ENCODE assay signal across 8 cellular contexts in genomic region chr18:10032331-10032979, GRCh38.
DNase-seq lines count a peak whose midpoint lies in the region; ATAC-seq and TF ChIP-seq lines count a peak whose summit lies in the region.

No MANE protein-coding gene starts in this region.

- H3K36me3 ChIP-seq in H7 (replicated peaks; ENCODE audit: control insufficient read depth, insufficient read depth, low read length), result no peaks in the 10 kb centered on the region
- no peaks in the 10 kb centered on the region for H3K36me3 ChIP-seq in ascending aorta

- no peak for ATAC-seq in GM21515 (IDR thresholded peaks at IDR 0.05; ENCODE audit: unreplicated experiment)

- H3K27me3 ChIP-seq in H7 (ENCODE audit: control insufficient read depth, insufficient read depth, low read length) (no peaks in the 10 kb centered on the region), ascending aorta (no peaks in the 10 kb centered on the region)

- peak overlapping the region; percentile 32; the same call in 1 of the 2 replicates for H3K4me3 ChIP-seq in H7 (ENCODE audit: insufficient read depth, low read depth, low read length)
- peak overlapping the region in 1 of 2 donors; percentile 46 for H3K4me3 ChIP-seq in ascending aorta

- no peaks in the 10 kb centered on the region for H3K9me3 ChIP-seq in ascending aorta

- H3K4me1 ChIP-seq in ascending aorta, result peaks cover 19 to 35% of the 10 kb centered on the region in 2 donors

- in situ Hi-C loops in ACHN (cut with HindIII; ENCODE audit: low pct_ligation_motif_present, low pct_unique_long_range_greater_than_20kb, low sequenced_read_pairs), result no loop called here

- no peak for TF ChIP-seq CTCF in ascending aorta (IDR thresholded peaks at IDR 0.05)

- H3K27ac ChIP-seq in ascending aorta, result peak overlapping the region; percentile 65 to 76

- DNase-seq in H7, result peak; percentile 96
- peak in 1 of 2 donors; percentile 62 for DNase-seq in ascending aorta (ENCODE audit: low spot score in 2 of 2)
- DNase-seq in left kidney (ENCODE audit: low read depth, low spot score), result peak; percentile 86
- DNase-seq in stimulated activated CD8-positive, alpha-beta memory T cell treated with anti-CD3 and anti-CD28 coated beads, Interleukin-7, amount 100 ng/mL, for 24 hours (ENCODE audit: low read depth), result peak; percentile 13
- DNase-seq in ACHN, result no peak
- DNase-seq in NCI-H1105 treated with DMSO at 0.1 percent for 48 hours (lab: John Stamatoyannopoulos, UW), result no peak
- no peak for DNase-seq in NOMO-1 treated with DMSO at 0.1 percent for 48 hours (lab: John Stamatoyannopoulos, UW; ENCODE audit: unreplicated experiment)

- intact Hi-C loops in ascending aorta (cut with DNase I), result no loop called here

Comparison
In these comparisons a context has a peak if more than half of its experiments do, and no peak if none do; other contexts are left out.
1. DNase-seq: peak in H7 (single experiment), left kidney (single experiment) and stimulated activated CD8-positive, alpha-beta memory T cell treated with anti-CD3 and anti-CD28 coated beads, Interleukin-7, amount 100 ng/mL, for 24 hours (single experiment); none in ACHN (single experiment), NCI-H1105 treated with DMSO at 0.1 percent for 48 hours (single experiment) and NOMO-1 treated with DMSO at 0.1 percent for 48 hours (single experiment).